22 cellular contexts compared by ENCODE assay signal in genomic region chr6:40395698-40396076, GRCh38.
"Had no signal": no experiment of that assay in that cellular context is flagged by ENCODE, and none has a peak within 500 bp of the region (broad histone marks: within the 10 kb centered on the region; RNA-seq: fewer than 3 reads in every experiment).

No MANE protein-coding gene starts in this region.

- H3K27ac ChIP-seq: ascending aorta, cardiac muscle cell, PC-9 had no signal

- H2AFZ ChIP-seq: PC-9 had no signal

- H3K4me3 Mint-ChIP-seq: activated B cell treated with CpG ODN at 0.5 μM for 24 hours; activated CD4-positive, alpha-beta T cell treated with anti-CD3 and anti-CD28 coated beads, Interleukin-2, amount 10 ng/mL, durations not matched to agents 24 days and 14 days; activated CD8-positive, alpha-beta memory T cell treated with anti-CD3 and anti-CD28 coated beads, Interleukin-2, amount 10 ng/mL, durations not matched to agents 7 days and 5 days; activated naive CD8-positive, alpha-beta T cell treated with anti-CD3 and anti-CD28 coated beads, Interleukin-2, amount 50 U/mL, for 24 hours; activated T-cell treated with anti-CD3 and anti-CD28 coated beads, Interleukin-2, amount 50 U/mL, for 24 hours; T-helper 17 cell had no signal

- DNase-seq: activated B cell treated with CpG ODN at 0.5 μM for 24 hours; activated CD4-positive, alpha-beta T cell treated with anti-CD3 and anti-CD28 coated beads for 1 hour; activated CD4-positive, alpha-beta T cell treated with anti-CD3 and anti-CD28 coated beads, Interleukin-2, amount 10 ng/mL, durations not matched to agents 24 days and 14 days; activated CD4-positive, alpha-beta T cell treated with anti-CD3 and anti-CD28 coated beads, Interleukin-2, amount 50 U/mL, for 48 hours; activated effector memory CD4-positive, alpha-beta T cell treated with anti-CD3 and anti-CD28 coated beads, Interleukin-2, amount 50 U/mL, for 16 hours; activated naive CD4-positive, alpha-beta T cell treated with Interleukin-2 at 50 U/mL for 16 hours; activated naive CD8-positive, alpha-beta T cell treated with anti-CD3 and anti-CD28 coated beads, Interleukin-2, amount 50 U/mL, for 24 hours; amniotic stem cell; Kasumi-1; KBM-7; NCI-H1048; NCI-H1930; PC-9; SIG-M5; T-helper 17 cell; T-helper 9 cell had no signal

- H3K27me3 ChIP-seq: ascending aorta, body of pancreas had no signal

- H3K4me1 ChIP-seq: ascending aorta had no signal

- H3K4me1 Mint-ChIP-seq: activated B cell treated with CpG ODN at 0.5 μM for 24 hours had no signal

- H3K27me3 Mint-ChIP-seq: activated B cell treated with CpG ODN at 0.5 μM for 24 hours; activated T-cell treated with anti-CD3 and anti-CD28 coated beads, Interleukin-2, amount 50 U/mL, for 24 hours had no signal

- H3K9me3 Mint-ChIP-seq: activated B cell treated with CpG ODN at 0.5 μM for 24 hours; activated CD4-positive, alpha-beta T cell treated with anti-CD3 and anti-CD28 coated beads, Interleukin-2, amount 10 ng/mL, durations not matched to agents 24 days and 14 days; activated naive CD4-positive, alpha-beta T cell treated with anti-CD3 and anti-CD28 coated beads, Interleukin-2, amount 50 U/mL, for 72 hours; activated naive CD8-positive, alpha-beta T cell treated with anti-CD3 and anti-CD28 coated beads, Interleukin-2, amount 50 U/mL, for 24 hours; activated T-cell treated with anti-CD3 and anti-CD28 coated beads, Interleukin-2, amount 50 U/mL, for 24 hours had no signal

- H3K9me3 ChIP-seq: ascending aorta, body of pancreas had no signal

- H3K27ac Mint-ChIP-seq: activated B cell treated with CpG ODN at 0.5 μM for 24 hours; activated CD4-positive, alpha-beta T cell treated with anti-CD3 and anti-CD28 coated beads, Interleukin-2, amount 10 ng/mL, durations not matched to agents 24 days and 14 days; activated CD8-positive, alpha-beta memory T cell treated with anti-CD3 and anti-CD28 coated beads, Interleukin-2, amount 10 ng/mL, durations not matched to agents 7 days and 5 days; activated naive CD4-positive, alpha-beta T cell treated with anti-CD3 and anti-CD28 coated beads, Interleukin-2, amount 50 U/mL, for 72 hours; activated naive CD8-positive, alpha-beta T cell treated with anti-CD3 and anti-CD28 coated beads, Interleukin-2, amount 50 U/mL, for 24 hours; activated T-cell treated with anti-CD3 and anti-CD28 coated beads, Interleukin-2, amount 50 U/mL, for 24 hours; T-helper 17 cell had no signal

- H3K4me3 ChIP-seq: ascending aorta, body of pancreas, cardiac muscle cell, PC-9 had no signal

- ATAC-seq: activated CD8-positive, alpha-beta memory T cell treated with anti-CD3 and anti-CD28 coated beads, Interleukin-2, amount 10 ng/mL, durations not matched to agents 7 days and 5 days; activated naive CD4-positive, alpha-beta T cell treated with anti-CD3 and anti-CD28 coated beads, Interleukin-2, amount 50 U/mL, for 72 hours; activated naive CD8-positive, alpha-beta T cell treated with anti-CD3 and anti-CD28 coated beads, Interleukin-2, amount 50 U/mL, for 24 hours; T-helper 17 cell had no signal

- H3K36me3 ChIP-seq: ascending aorta, cardiac muscle cell had no signal

- H3K36me3 Mint-ChIP-seq: activated CD8-positive, alpha-beta memory T cell treated with anti-CD3 and anti-CD28 coated beads, Interleukin-2, amount 10 ng/mL, durations not matched to agents 7 days and 5 days; activated naive CD4-positive, alpha-beta T cell treated with anti-CD3 and anti-CD28 coated beads, Interleukin-2, amount 50 U/mL, for 72 hours had no signal

- H3K4me2 ChIP-seq: PC-9 had no signal
